ENCODE assay signal across 18 cellular contexts in genomic region chr3:38121451-38121831, GRCh38.
"Had no signal": no experiment of that assay in that cellular context is flagged by ENCODE, and none has a peak within 500 bp of the region (broad histone marks: within the 10 kb centered on the region; RNA-seq: fewer than 3 reads in every experiment).

No MANE protein-coding gene starts in this region.

- ATAC-seq: activated naive CD8-positive, alpha-beta T cell treated with anti-CD3 and anti-CD28 coated beads, Interleukin-2, amount 50 U/mL, for 24 hours; foreskin keratinocyte; natural killer cell treated with Interleukin-12 subunit alpha and Interleukin-12 subunit beta and Interleukin-15 and Interleukin-18, amount 100 ng/mL, for 72 hours; SK-N-SH treated with all-trans-retinoic acid at 6 μM for 48 hours; stimulated activated naive CD8-positive, alpha-beta T cell treated with anti-CD3 and anti-CD28 coated beads, Interleukin-15, Interleukin-2, amounts not matched to agents 100 U/mL and 50 U/mL, for 24 hours had no signal

- DNase-seq: activated CD4-positive, alpha-beta T cell treated with anti-CD3 and anti-CD28 coated beads for 1 hour; activated CD4-positive, alpha-beta T cell treated with anti-CD3 and anti-CD28 coated beads, Interleukin-2, amount 50 U/mL, for 48 hours; activated naive CD8-positive, alpha-beta T cell treated with anti-CD3 and anti-CD28 coated beads, Interleukin-2, amount 50 U/mL, for 24 hours; effector memory CD4-positive, alpha-beta T cell; foreskin keratinocyte; glutamatergic neuron; mesenchymal stem cell; nucleus accumbens; stimulated activated naive CD8-positive, alpha-beta T cell treated with anti-CD3 and anti-CD28 coated beads, Interleukin-15, Interleukin-2, amounts not matched to agents 100 U/mL and 50 U/mL, for 24 hours; T-helper 1 cell; T1000 had no signal

- H3K36me3 ChIP-seq: breast epithelium had no signal

- H3K4me1 ChIP-seq: ascending aorta, breast epithelium, foreskin keratinocyte, right atrium auricular region, upper lobe of left lung had no signal

- H3K27me3 ChIP-seq: ascending aorta, breast epithelium, foreskin keratinocyte, right atrium auricular region, upper lobe of left lung had no signal

- H3K9me3 ChIP-seq: ascending aorta, breast epithelium, right atrium auricular region, upper lobe of left lung had no signal

- H3K4me3 ChIP-seq: ascending aorta, breast epithelium, right atrium auricular region, smooth muscle cell, upper lobe of left lung had no signal

- H3K27ac ChIP-seq: ascending aorta, breast epithelium, foreskin keratinocyte, right atrium auricular region, upper lobe of left lung had no signal
